ENCODE assay signal across 1 cellular context in the genomic region with DNA sequence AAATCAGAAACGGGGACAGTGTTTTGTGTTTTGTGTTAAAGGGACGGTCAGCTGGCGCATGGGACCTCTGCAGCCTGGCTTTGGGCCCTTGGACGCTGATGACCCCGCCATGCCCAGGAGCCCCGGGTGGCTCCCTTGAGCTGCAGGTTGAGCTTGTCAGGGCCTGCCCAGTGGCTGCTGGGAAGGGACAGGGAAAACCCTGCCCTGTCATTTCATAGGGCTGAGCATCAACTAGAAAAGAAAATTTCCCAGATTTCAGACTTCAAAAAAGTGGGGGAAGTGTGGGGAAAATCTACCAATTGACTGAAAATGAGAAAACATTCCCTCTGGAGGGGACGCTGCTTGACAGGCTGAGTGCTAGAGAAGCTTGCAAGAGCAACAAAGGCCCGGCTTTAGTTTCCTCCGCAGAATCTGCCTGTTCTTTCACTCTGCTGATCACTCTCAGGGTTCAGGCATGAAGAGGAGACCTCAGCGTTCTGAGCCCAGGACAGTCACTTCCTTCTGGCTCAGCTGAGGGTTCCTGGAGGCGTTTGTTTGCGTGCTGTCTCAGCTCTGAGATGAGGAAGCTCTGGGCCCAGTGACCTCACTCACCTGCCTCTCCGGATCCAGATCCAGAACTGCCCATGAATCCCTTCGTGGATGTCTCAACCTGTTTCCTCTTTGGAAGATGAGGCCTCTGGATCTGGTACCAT.
TF ChIP-seq lines count a peak whose summit lies in the region.

No MANE protein-coding gene starts in this region.

TF ChIP-seq in H1, 55 proteins besides CTCF, POLR2A, EP300 and RAD21 (continued from another document):
- TF ChIP-seq, protein P1, sequence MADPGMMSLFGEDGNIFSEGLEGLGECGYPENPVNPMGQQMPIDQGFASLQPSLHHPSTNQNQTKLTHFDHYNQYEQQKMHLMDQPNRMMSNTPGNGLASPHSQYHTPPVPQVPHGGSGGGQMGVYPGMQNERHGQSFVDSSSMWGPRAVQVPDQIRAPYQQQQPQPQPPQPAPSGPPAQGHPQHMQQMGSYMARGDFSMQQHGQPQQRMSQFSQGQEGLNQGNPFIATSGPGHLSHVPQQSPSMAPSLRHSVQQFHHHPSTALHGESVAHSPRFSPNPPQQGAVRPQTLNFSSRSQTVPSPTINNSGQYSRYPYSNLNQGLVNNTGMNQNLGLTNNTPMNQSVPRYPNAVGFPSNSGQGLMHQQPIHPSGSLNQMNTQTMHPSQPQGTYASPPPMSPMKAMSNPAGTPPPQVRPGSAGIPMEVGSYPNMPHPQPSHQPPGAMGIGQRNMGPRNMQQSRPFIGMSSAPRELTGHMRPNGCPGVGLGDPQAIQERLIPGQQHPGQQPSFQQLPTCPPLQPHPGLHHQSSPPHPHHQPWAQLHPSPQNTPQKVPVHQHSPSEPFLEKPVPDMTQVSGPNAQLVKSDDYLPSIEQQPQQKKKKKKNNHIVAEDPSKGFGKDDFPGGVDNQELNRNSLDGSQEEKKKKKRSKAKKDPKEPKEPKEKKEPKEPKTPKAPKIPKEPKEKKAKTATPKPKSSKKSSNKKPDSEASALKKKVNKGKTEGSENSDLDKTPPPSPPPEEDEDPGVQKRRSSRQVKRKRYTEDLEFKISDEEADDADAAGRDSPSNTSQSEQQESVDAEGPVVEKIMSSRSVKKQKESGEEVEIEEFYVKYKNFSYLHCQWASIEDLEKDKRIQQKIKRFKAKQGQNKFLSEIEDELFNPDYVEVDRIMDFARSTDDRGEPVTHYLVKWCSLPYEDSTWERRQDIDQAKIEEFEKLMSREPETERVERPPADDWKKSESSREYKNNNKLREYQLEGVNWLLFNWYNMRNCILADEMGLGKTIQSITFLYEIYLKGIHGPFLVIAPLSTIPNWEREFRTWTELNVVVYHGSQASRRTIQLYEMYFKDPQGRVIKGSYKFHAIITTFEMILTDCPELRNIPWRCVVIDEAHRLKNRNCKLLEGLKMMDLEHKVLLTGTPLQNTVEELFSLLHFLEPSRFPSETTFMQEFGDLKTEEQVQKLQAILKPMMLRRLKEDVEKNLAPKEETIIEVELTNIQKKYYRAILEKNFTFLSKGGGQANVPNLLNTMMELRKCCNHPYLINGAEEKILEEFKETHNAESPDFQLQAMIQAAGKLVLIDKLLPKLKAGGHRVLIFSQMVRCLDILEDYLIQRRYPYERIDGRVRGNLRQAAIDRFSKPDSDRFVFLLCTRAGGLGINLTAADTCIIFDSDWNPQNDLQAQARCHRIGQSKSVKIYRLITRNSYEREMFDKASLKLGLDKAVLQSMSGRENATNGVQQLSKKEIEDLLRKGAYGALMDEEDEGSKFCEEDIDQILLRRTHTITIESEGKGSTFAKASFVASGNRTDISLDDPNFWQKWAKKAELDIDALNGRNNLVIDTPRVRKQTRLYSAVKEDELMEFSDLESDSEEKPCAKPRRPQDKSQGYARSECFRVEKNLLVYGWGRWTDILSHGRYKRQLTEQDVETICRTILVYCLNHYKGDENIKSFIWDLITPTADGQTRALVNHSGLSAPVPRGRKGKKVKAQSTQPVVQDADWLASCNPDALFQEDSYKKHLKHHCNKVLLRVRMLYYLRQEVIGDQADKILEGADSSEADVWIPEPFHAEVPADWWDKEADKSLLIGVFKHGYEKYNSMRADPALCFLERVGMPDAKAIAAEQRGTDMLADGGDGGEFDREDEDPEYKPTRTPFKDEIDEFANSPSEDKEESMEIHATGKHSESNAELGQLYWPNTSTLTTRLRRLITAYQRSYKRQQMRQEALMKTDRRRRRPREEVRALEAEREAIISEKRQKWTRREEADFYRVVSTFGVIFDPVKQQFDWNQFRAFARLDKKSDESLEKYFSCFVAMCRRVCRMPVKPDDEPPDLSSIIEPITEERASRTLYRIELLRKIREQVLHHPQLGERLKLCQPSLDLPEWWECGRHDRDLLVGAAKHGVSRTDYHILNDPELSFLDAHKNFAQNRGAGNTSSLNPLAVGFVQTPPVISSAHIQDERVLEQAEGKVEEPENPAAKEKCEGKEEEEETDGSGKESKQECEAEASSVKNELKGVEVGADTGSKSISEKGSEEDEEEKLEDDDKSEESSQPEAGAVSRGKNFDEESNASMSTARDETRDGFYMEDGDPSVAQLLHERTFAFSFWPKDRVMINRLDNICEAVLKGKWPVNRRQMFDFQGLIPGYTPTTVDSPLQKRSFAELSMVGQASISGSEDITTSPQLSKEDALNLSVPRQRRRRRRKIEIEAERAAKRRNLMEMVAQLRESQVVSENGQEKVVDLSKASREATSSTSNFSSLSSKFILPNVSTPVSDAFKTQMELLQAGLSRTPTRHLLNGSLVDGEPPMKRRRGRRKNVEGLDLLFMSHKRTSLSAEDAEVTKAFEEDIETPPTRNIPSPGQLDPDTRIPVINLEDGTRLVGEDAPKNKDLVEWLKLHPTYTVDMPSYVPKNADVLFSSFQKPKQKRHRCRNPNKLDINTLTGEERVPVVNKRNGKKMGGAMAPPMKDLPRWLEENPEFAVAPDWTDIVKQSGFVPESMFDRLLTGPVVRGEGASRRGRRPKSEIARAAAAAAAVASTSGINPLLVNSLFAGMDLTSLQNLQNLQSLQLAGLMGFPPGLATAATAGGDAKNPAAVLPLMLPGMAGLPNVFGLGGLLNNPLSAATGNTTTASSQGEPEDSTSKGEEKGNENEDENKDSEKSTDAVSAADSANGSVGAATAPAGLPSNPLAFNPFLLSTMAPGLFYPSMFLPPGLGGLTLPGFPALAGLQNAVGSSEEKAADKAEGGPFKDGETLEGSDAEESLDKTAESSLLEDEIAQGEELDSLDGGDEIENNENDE (IDR thresholded peaks at IDR 0.05; ENCODE audit: insufficient replicate concordance, low read length) = no peak
- TF ChIP-seq TAF1 (IDR thresholded peaks at IDR 0.05; ENCODE audit: low read depth, low read length) (no peak), SIRT6 (IDR thresholded peaks at IDR 0.05; ENCODE audit: low read length) (no peak), CREB1 (IDR thresholded peaks at IDR 0.05) (no peak), CHD1 (IDR thresholded peaks at IDR 0.05; ENCODE audit: low read depth, low read length) (no peak), ATF2 (IDR thresholded peaks at IDR 0.05; ENCODE audit: low read length) (no peak), NRF1 (IDR thresholded peaks at IDR 0.05; ENCODE audit: low read depth, low read length) (no peak), RXRA (IDR thresholded peaks at IDR 0.05; ENCODE audit: insufficient read depth, low read depth, low read length) (no peak), SIN3A (conservative IDR thresholded peaks at IDR 0.05 in 1 of 2, IDR thresholded peaks at IDR 0.05 in 1 of 2; ENCODE audit: low read depth in 1 of 2, low read length in 2 of 2) (no peak), SP2 (IDR thresholded peaks at IDR 0.05; ENCODE audit: low read length) (no peak), HDAC6 (IDR thresholded peaks at IDR 0.05; ENCODE audit: low read depth, low read length) (no peak), HDAC2 (IDR thresholded peaks at IDR 0.05; ENCODE audit: borderline replicate concordance in 1 of 2, low read depth in 2 of 2, low read length in 2 of 2) (no peak), ASH2L (IDR thresholded peaks at IDR 0.05; ENCODE audit: low read length) (no peak)
TF ChIP-seq in H1: peak in this region for 0.
